Comparison of ENCODE assay signal across 8 cellular contexts in the genomic region with DNA sequence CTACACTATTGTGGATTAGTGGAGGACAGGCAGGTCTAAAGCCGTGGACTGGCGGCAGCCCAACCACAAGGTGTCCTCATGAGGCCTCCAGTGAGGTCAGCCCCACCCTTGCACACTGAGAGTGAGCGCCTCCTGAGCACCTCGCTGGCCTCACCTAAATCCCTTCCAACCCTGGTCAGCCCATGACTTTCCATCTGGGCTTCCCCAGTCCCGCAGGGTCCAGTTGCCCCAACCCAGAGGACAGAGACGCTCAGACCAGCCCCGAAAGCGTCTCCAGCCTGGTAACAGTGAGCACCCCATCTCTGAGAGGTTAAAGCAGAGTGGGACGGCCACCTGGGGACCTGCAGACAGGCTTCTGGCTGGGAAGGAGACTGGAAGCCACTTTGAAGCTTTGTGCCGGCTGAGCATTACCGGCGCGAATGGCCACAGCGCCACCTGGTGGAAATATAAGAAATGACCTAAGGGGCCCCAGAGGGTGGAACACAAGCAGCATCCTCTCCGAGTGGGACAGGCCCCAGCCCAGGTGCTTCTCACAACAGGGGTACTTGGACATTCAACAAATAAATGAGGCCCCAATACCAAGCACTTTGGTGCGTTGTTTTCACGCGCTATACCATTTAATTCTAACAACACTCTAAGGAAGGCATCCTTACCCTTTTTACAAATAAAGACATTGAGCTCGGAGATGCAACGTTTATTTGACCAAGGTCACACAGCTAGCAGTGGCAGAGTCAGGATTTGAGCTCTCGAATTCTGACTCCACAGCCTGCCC.
DNase-seq lines count a peak whose midpoint lies in the region; FAIRE-seq and TF ChIP-seq lines count a peak whose summit lies in the region.

No MANE protein-coding gene starts in this region.

- H3K4me3 ChIP-seq in fibroblast of villous mesenchyme (ENCODE audit: low read depth, low read length) (no peak overlapping the region), suprapubic skin (no peak overlapping the region)

- no peaks in the 10 kb centered on the region for H3K36me3 ChIP-seq in suprapubic skin

- FAIRE-seq in GM19239 (lab: Jason Lieb, UNC), result no peak
- no peak for FAIRE-seq in RCC 7860 (lab: Jason Lieb, UNC)

- no peaks in the 10 kb centered on the region for H3K27me3 ChIP-seq in suprapubic skin

- H3K9me3 ChIP-seq in suprapubic skin, result no peaks in the 10 kb centered on the region

- H3K4me1 ChIP-seq in suprapubic skin, result peaks cover 23% of the 10 kb centered on the region

- H3K27ac ChIP-seq in suprapubic skin, result no peak overlapping the region

- DNase-seq in AG09319 (ENCODE audit: extremely low read depth, low read depth) (no peak), GM19239 (ENCODE audit: insufficient read length, low spot score) (peak; percentile 61), KG1 (lab: John Stamatoyannopoulos, UW) (peak; percentile 67), RCC 7860 (ENCODE audit: low spot score) (peak; percentile 46), activated T-helper 1 cell treated with Interleukin-2 at 50 U/mL for 16 hours (ENCODE audit: low read depth) (peak; percentile 60), fibroblast of villous mesenchyme (ENCODE audit: low read depth) (peak; percentile 64), nucleus accumbens (lab: John Stamatoyannopoulos, UW) (peak in 49 of 56 donors; percentile 1 to 80 (median 38)), suprapubic skin (ENCODE audit: low spot score in 2 of 2) (peak; percentile 67 to 82)

- peak; percentile 79 for TF ChIP-seq CTCF in AG09319 (IDR thresholded peaks at IDR 0.05; ENCODE audit: low read depth, low read length)
- TF ChIP-seq CTCF in fibroblast of villous mesenchyme (IDR thresholded peaks at IDR 0.05; ENCODE audit: insufficient read depth, low read depth, low read length), result peak; percentile 80
- peak; percentile 76 to 83 for TF ChIP-seq CTCF in suprapubic skin (IDR thresholded peaks at IDR 0.05)

- WGBS in suprapubic skin, result 23% methylated on average over 7 of the region's 21 CpGs

- no peak for TF ChIP-seq POLR2A in suprapubic skin (IDR thresholded peaks at IDR 0.05)

- TF ChIP-seq EP300 in suprapubic skin (IDR thresholded peaks at IDR 0.05), result no peak
